ENCODE assay signal across 26 cellular contexts in genomic region chr5:6775595-6775994, GRCh38.
"Had no signal": no experiment of that assay in that cellular context is flagged by ENCODE, and none has a peak within 500 bp of the region (broad histone marks: within the 10 kb centered on the region; RNA-seq: fewer than 3 reads in every experiment).

No MANE protein-coding gene starts in this region.

- H3K27me3 ChIP-seq: adrenal gland, SJSA1 had no signal

- DNase-seq: activated CD4-positive, alpha-beta T cell treated with anti-CD3 and anti-CD28 coated beads for 48 hours; activated CD4-positive, alpha-beta T cell treated with anti-CD3 and anti-CD28 coated beads, Interleukin-2, amount 50 U/mL, for 4 hours; activated CD4-positive, CD25-positive, alpha-beta regulatory T cell treated with anti-CD3 and anti-CD28 coated beads, Interleukin-2, amount 50 U/mL, for 72 hours; activated CD8-positive, alpha-beta memory T cell treated with anti-CD3 and anti-CD28 coated beads, Interleukin-2, amount 50 U/mL, for 48 hours; activated CD8-positive, alpha-beta T cell treated with anti-CD3 and anti-CD28 coated beads, Interleukin-2, amount 10 ng/mL, durations not matched to agents 7 days and 5 days; activated naive CD4-positive, alpha-beta T cell treated with anti-CD3 and anti-CD28 coated beads, Interleukin-2, amount 50 U/mL, for 16 hours; activated naive CD8-positive, alpha-beta T cell treated with anti-CD3 and anti-CD28 coated beads, Interleukin-2, amount 10 ng/mL, durations not matched to agents 7 days and 5 days; activated T-cell treated with anti-CD3 and anti-CD28 coated beads, Interleukin-2, amount 50 U/mL, for 1 hour; adrenal gland; anterior cingulate cortex; Kasumi-1; KBM-7; NCI-H1105 treated with DMSO at 0.1 percent for 48 hours; NCI-H1436 treated with DMSO at 0.1 percent for 48 hours; NCI-H187; NCI-H2081; NCI-H446 treated with DMSO at 0.1 percent for 48 hours; NCI-H526 treated with DMSO at 0.1 percent for 48 hours; NCI-H82; NK-92 treated with Interleukin-12 subunit alpha and Interleukin-12 subunit beta, amount 100 ng/mL, for 24 hours; Right ventricle myocardium superior; RPMI8226 had no signal

- H3K27ac ChIP-seq: adrenal gland, SJSA1 had no signal

- H3K4me3 ChIP-seq: adrenal gland, SJSA1 had no signal

- H3K36me3 ChIP-seq: adrenal gland, SJSA1 had no signal

- ATAC-seq: activated CD8-positive, alpha-beta T cell treated with anti-CD3 and anti-CD28 coated beads, Interleukin-2, amount 10 ng/mL, durations not matched to agents 7 days and 5 days; Panc1; SK-N-SH treated with all-trans-retinoic acid at 6 μM for 48 hours; WTC11 had no signal

- H3K4me1 ChIP-seq: adrenal gland, SJSA1 had no signal

- H3K9me3 ChIP-seq: adrenal gland, SJSA1 had no signal
